ENCODE assay signal across 27 cellular contexts in genomic region chr7:104061652-104062051, GRCh38.
"Had no signal": no experiment of that assay in that cellular context is flagged by ENCODE, and none has a peak within 500 bp of the region (broad histone marks: within the 10 kb centered on the region; RNA-seq: fewer than 3 reads in every experiment).

No MANE protein-coding gene starts in this region.

- H3K4me3 ChIP-seq: colonic mucosa, coronary artery, dorsolateral prefrontal cortex, esophagus muscularis mucosa, esophagus squamous epithelium, gastrocnemius medialis, gastroesophageal sphincter, heart left ventricle, heart right ventricle had no signal

- H3K9me3 ChIP-seq: colonic mucosa, esophagus squamous epithelium, gastrocnemius medialis, gastroesophageal sphincter had no signal

- ATAC-seq: effector memory CD8-positive, alpha-beta T cell; esophagus mucosa; foreskin keratinocyte; gastrocnemius medialis; gastroesophageal sphincter; heart left ventricle; heart right ventricle had no signal

- FAIRE-seq: colon, endometrium, frontal cortex had no signal

- H3K4me1 ChIP-seq: colonic mucosa, esophagus muscularis mucosa, esophagus squamous epithelium, foreskin keratinocyte, gastrocnemius medialis, gastroesophageal sphincter, heart left ventricle, heart right ventricle had no signal

- H3K27me3 ChIP-seq: colonic mucosa, esophagus muscularis mucosa, esophagus squamous epithelium, foreskin keratinocyte, gastrocnemius medialis, gastroesophageal sphincter, heart left ventricle, heart right ventricle had no signal

- H3K36me3 ChIP-seq: colonic mucosa, esophagus muscularis mucosa, esophagus squamous epithelium, gastrocnemius medialis, gastroesophageal sphincter, heart left ventricle, heart right ventricle had no signal

- H3K27ac ChIP-seq: colonic mucosa, coronary artery, dorsolateral prefrontal cortex, epithelial cell of prostate, esophagus muscularis mucosa, esophagus squamous epithelium, foreskin keratinocyte, gastrocnemius medialis, gastroesophageal sphincter, heart left ventricle, heart right ventricle had no signal

- DNase-seq: colonic mucosa; cortex of kidney; dermis blood vessel endothelial cell; dorsolateral prefrontal cortex; effector CD4-positive, alpha-beta T cell; effector CD8-positive, alpha-beta T cell; effector memory CD4-positive, alpha-beta T cell; effector memory CD8-positive, alpha-beta T cell; endodermal cell; erythroblast; esophagus squamous epithelium; foreskin fibroblast; foreskin keratinocyte; foreskin melanocyte; gastrocnemius medialis; glutamatergic neuron; head of caudate nucleus; heart left ventricle; heart right ventricle had no signal
